In the genomic region with DNA sequence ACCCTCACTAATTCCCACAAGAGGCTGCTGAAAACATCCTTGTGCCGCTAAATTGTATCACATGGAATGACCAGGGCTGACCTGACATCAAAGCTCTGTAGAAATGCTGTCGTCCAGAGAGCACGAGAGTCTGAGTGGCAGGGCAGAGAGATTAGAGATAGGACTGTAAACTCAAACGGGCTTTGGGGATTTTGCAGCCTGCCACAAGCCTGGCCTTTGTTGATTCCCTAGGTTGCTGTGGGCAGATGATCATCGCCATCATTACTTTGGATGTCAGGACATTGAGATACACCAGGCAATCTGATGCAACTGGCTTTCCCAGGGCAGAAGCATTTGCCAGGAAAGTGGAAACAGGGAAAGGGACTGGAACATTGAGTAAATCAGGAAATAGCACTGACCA, we compare ENCODE assay signal across 15 cellular contexts.
DNase-seq lines count a peak whose midpoint lies in the region; ATAC-seq and TF ChIP-seq lines count a peak whose summit lies in the region.
"Had no signal": no experiment of that assay in that cellular context is flagged by ENCODE, and none has a peak within 500 bp of the region (broad histone marks: within the 10 kb centered on the region; RNA-seq: fewer than 3 reads in every experiment).

No MANE protein-coding gene starts in this region.

- H3K4me1 ChIP-seq in BE2C = no peaks in the 10 kb centered on the region
- H3K4me1 ChIP-seq in Peyer's patch = peaks cover 0 to 15% (median 2%) of the 10 kb centered on the region in 4 donors

- POLR2A ChIA-PET in activated naive CD8-positive, alpha-beta T cell treated with anti-CD3 and anti-CD28 coated beads, Interleukin-2, amount 10 ng/mL, durations not matched to agents 7 days and 5 days (lab: Charles Lee) = interaction anchor here (0.9 kb wide), 1 partner anchor 153 kb away, joined by 5 read pairs; no protein-coding TSS in a partner anchor

- no peak for ATAC-seq in activated naive CD8-positive, alpha-beta T cell treated with anti-CD3 and anti-CD28 coated beads, Interleukin-2, amount 10 ng/mL, durations not matched to agents 7 days and 5 days (ENCODE audit: low read depth)

- H3K9me3 ChIP-seq in BE2C (no peaks in the 10 kb centered on the region), Peyer's patch (no peaks in the 10 kb centered on the region)

- H3K27ac Mint-ChIP-seq in activated naive CD8-positive, alpha-beta T cell treated with anti-CD3 and anti-CD28 coated beads, Interleukin-2, amount 10 ng/mL, durations not matched to agents 7 days and 5 days = peak overlapping the region; percentile 69
- H3K27ac Mint-ChIP-seq: nephron had no signal

- H3K27me3 ChIP-seq in BE2C = no peaks in the 10 kb centered on the region
- H3K27me3 ChIP-seq in Peyer's patch = no peaks in the 10 kb centered on the region

- H3K4me1 Mint-ChIP-seq in activated naive CD8-positive, alpha-beta T cell treated with anti-CD3 and anti-CD28 coated beads, Interleukin-2, amount 10 ng/mL, durations not matched to agents 7 days and 5 days = peaks cover 41% of the 10 kb centered on the region

- peak; percentile 34 for DNase-seq in BE2C
- peak; percentile 65 for DNase-seq in ELF-1 (ENCODE audit: low read depth, low spot score)
- no peak for DNase-seq in activated naive CD8-positive, alpha-beta T cell treated with anti-CD3 and anti-CD28 coated beads, Interleukin-2, amount 10 ng/mL, durations not matched to agents 7 days and 5 days
- peak; percentile 4 to 68 for DNase-seq in lung microvascular endothelial cell (ENCODE audit: low read depth in 2 of 2)
- DNase-seq in AML-193 (lab: John Stamatoyannopoulos, UW) = no peak
- DNase-seq in Peyer's patch = no peak
- DNase-seq in COR-L47 (lab: John Stamatoyannopoulos, UW) = no peak
- DNase-seq in NCI-H2107 treated with DMSO at 0.1 percent for 48 hours (lab: John Stamatoyannopoulos, UW; ENCODE audit: unreplicated experiment) = no peak
- DNase-seq: caudate nucleus; GDM1; head of caudate nucleus; NCI-H2171 treated with DMSO at 0.1 percent for 48 hours; stimulated activated CD4-positive, alpha-beta T cell treated with anti-CD3 and anti-CD28 coated beads, Interleukin-4, amount 100 ng/mL, for 4 hours; stimulated activated naive CD4-positive, alpha-beta T cell had no signal

- no peaks in the 10 kb centered on the region for H3K36me3 ChIP-seq in BE2C
- peaks cover 0 to 14% (median 0%) of the 10 kb centered on the region in 3 donors for H3K36me3 ChIP-seq in Peyer's patch

- TF ChIP-seq CTCF in BE2C (IDR thresholded peaks at IDR 0.05; ENCODE audit: low read depth, low read length) = no peak
- TF ChIP-seq CTCF in Peyer's patch (IDR thresholded peaks at IDR 0.05) = no peak

- H3K4me3 Mint-ChIP-seq in activated naive CD8-positive, alpha-beta T cell treated with anti-CD3 and anti-CD28 coated beads, Interleukin-2, amount 10 ng/mL, durations not matched to agents 7 days and 5 days = no peak overlapping the region
- H3K4me3 Mint-ChIP-seq: nephron had no signal

- TF ChIP-seq POLR2A in Peyer's patch (IDR thresholded peaks at IDR 0.05) = no peak

- H3K36me3 Mint-ChIP-seq in activated naive CD8-positive, alpha-beta T cell treated with anti-CD3 and anti-CD28 coated beads, Interleukin-2, amount 10 ng/mL, durations not matched to agents 7 days and 5 days = peaks cover 57% of the 10 kb centered on the region

- H3K4me3 ChIP-seq in BE2C (ENCODE audit: low read depth, low read length) (no peak overlapping the region), Peyer's patch (no peak overlapping the region)

- no peaks in the 10 kb centered on the region for H3K9me3 Mint-ChIP-seq in activated naive CD8-positive, alpha-beta T cell treated with anti-CD3 and anti-CD28 coated beads, Interleukin-2, amount 10 ng/mL, durations not matched to agents 7 days and 5 days
- H3K9me3 Mint-ChIP-seq: nephron had no signal

- peak overlapping the region in 1 of 4 donors; percentile 15 for H3K27ac ChIP-seq in Peyer's patch

- H3K27me3 Mint-ChIP-seq in activated naive CD8-positive, alpha-beta T cell treated with anti-CD3 and anti-CD28 coated beads, Interleukin-2, amount 10 ng/mL, durations not matched to agents 7 days and 5 days = no peaks in the 10 kb centered on the region

Comparison
In these comparisons a context has a peak if more than half of its experiments do, and no peak if none do; other contexts are left out.
1. DNase-seq: peak in BE2C (single experiment), ELF-1 (single experiment) and lung microvascular endothelial cell (2 of 2); none in activated naive CD8-positive, alpha-beta T cell treated with anti-CD3 and anti-CD28 coated beads, Interleukin-2, amount 10 ng/mL, durations not matched to agents 7 days and 5 days (single experiment), AML-193 (0 of 2), Peyer's patch (0 of 3), COR-L47 (single experiment) and NCI-H2107 treated with DMSO at 0.1 percent for 48 hours (single experiment).